In genomic region chr20:44521484-44522481, GRCh38 we compare ENCODE assay signal across 8 cellular contexts. TPM values are rescaled to one million over a fixed set of nuclear protein-coding genes. Genes with fewer than 3 reads are reported as not detected.
DNase-seq lines count a peak whose midpoint lies in the region; ATAC-seq and TF ChIP-seq lines count a peak whose summit lies in the region.

TSS of gene SERINC3 (minus strand) at chr20:44522070. CDS start at chr20:44521951, 119 bp downstream.

- TF ChIP-seq POLR2A in gastroesophageal sphincter (IDR thresholded peaks at IDR 0.05), result peak; percentile 72 to 79

- ATAC-seq in HG02571 (IDR thresholded peaks at IDR 0.05; ENCODE audit: unreplicated experiment), result peak; percentile 98
- peak; percentile 99 for ATAC-seq in gastroesophageal sphincter

- H2AFZ ChIP-seq in SK-N-SH (ENCODE audit: low read depth), result peak within 1 kb of the TSS; percentile 77

- CTCF ChIA-PET in SK-N-SH (lab: Yijun Ruan, JAX), result interaction anchor here (0.5 to 3.2 kb wide), 10 partner anchors 11 to 306 kb away, joined by 3 to 19 read pairs (median 4); partner anchors contain the start of gene TTPAL

- H3K9me2 ChIP-seq in SK-N-SH, result no peaks in the 10 kb centered on the region

- peaks cover 45% of the 10 kb centered on the region; the same call in 1 of the 2 replicates for H4K20me1 ChIP-seq in SK-N-SH (ENCODE audit: insufficient read depth)

- H3K27me3 ChIP-seq in GM06990 (replicated peaks; ENCODE audit: control insufficient read depth, insufficient read depth, low read length) (no peaks in the 10 kb centered on the region), SK-N-SH (ENCODE audit: insufficient read depth) (no peaks in the 10 kb centered on the region), gastroesophageal sphincter (no peaks in the 10 kb centered on the region)

- POLR2A ChIA-PET in SK-N-SH (lab: Yijun Ruan, JAX), result interaction anchor here (0.7 to 1.7 kb wide), 4 partner anchors 10 to 46 kb away, joined by 3 to 9 read pairs (median 4); partner anchors contain the start of gene TTPAL

- no peaks in the 10 kb centered on the region for H3F3A ChIP-seq in SK-N-SH (replicated peaks; ENCODE audit: insufficient read depth)

- H3K4me3 ChIP-seq in GM06990 (replicated peaks; ENCODE audit: low read depth, low read length), result peak within 1 kb of the TSS; percentile 98
- H3K4me3 ChIP-seq in SK-N-SH (ENCODE audit: low read depth in 2 of 2, low read length in 1 of 2), result peak within 1 kb of the TSS; percentile 90 to 94
- H3K4me3 ChIP-seq in gastroesophageal sphincter, result peak within 1 kb of the TSS; percentile 66 to 67

- peak; percentile 44 for TF ChIP-seq CTCF in GM06990 (IDR thresholded peaks at IDR 0.05; ENCODE audit: insufficient read depth, low read length, poor library complexity, severe bottlenecking)
- peak; percentile 48 for TF ChIP-seq CTCF in SK-N-SH (IDR thresholded peaks at IDR 0.05)
- TF ChIP-seq CTCF in gastroesophageal sphincter (IDR thresholded peaks at IDR 0.05), result peak in 1 of 4 experiments; percentile 7

- H3K27ac ChIP-seq in SK-N-SH (ENCODE audit: low read depth in 2 of 2, low read length in 1 of 2) (peak within 1 kb of the TSS; percentile 85 to 96), gastroesophageal sphincter (peak within 1 kb of the TSS; percentile 94 to 100 (median 96))

- TF ChIP-seq EP300 in SK-N-SH (IDR thresholded peaks at IDR 0.05; ENCODE audit: borderline replicate concordance in 1 of 2, low read depth in 1 of 2, low read length in 1 of 2), result no peak
- peak; percentile 34 for TF ChIP-seq EP300 in gastroesophageal sphincter (IDR thresholded peaks at IDR 0.05)

- peaks cover 51% of the 10 kb centered on the region for H3K79me2 ChIP-seq in SK-N-SH (ENCODE audit: insufficient read depth)

- peak within 1 kb of the TSS; percentile 99 for H3K9ac ChIP-seq in SK-N-SH

- H3K36me3 ChIP-seq in GM06990 (ENCODE audit: control insufficient read depth, insufficient read depth, low read length) (no peaks in the 10 kb centered on the region; the same call in none of the 2 replicates), SK-N-SH (replicated peaks in 1 of 2; ENCODE audit: control insufficient read depth in 1 of 2, insufficient read depth in 2 of 2, low read length in 1 of 2) (peaks cover 0 to 2% of the 10 kb centered on the region in 2 experiments), gastroesophageal sphincter (no peaks in the 10 kb centered on the region)

- H3K4me1 ChIP-seq in SK-N-SH (ENCODE audit: control insufficient read depth in 1 of 2, insufficient read depth in 2 of 2, low read depth in 1 of 2, low read length in 1 of 2), result peaks cover 4 to 11% of the 10 kb centered on the region in 2 experiments; a peak in 3 of 4 replicates
- H3K4me1 ChIP-seq in gastroesophageal sphincter, result peaks cover 4 to 51% (median 28%) of the 10 kb centered on the region in 3 donors

- peak; percentile 3; the same call in 1 of the 2 replicates for TF ChIP-seq RAD21 in SK-N-SH (IDR thresholded peaks at IDR 0.05; ENCODE audit: low read length)

- WGBS in SK-N-SH (ENCODE audit: low lambda C conversion rate), result under 1% methylated on average over 32 of the region's 49 CpGs
- WGBS in gastroesophageal sphincter (ENCODE audit: low coverage in 1 of 2), 2 donors, result 0 to 6% methylated on average over 5 to 7 of the region's 49 CpGs

- peak within 1 kb of the TSS; percentile 98 for H3K4me2 ChIP-seq in SK-N-SH

- peak; percentile 97 for DNase-seq in GM06990 (ENCODE audit: extremely low read depth, insufficient read length)
- DNase-seq in NCI-H1048 (lab: John Stamatoyannopoulos, UW), result peak; percentile 77
- peak; percentile 96 for DNase-seq in SK-N-SH
- DNase-seq in activated naive CD4-positive, alpha-beta T cell treated with anti-CD3 and anti-CD28 coated beads, Interleukin-2, amount 50 U/mL, for 16 hours, result peak; percentile 97
- peak; percentile 81 for DNase-seq in non-pigmented ciliary epithelial cell (ENCODE audit: low read depth)
- DNase-seq in superior temporal gyrus (ENCODE audit: extremely low spot score), result peak; percentile 97

- H3K9me3 ChIP-seq in SK-N-SH (no peaks in the 10 kb centered on the region), gastroesophageal sphincter (no peaks in the 10 kb centered on the region)

TF ChIP-seq in SK-N-SH, 30 proteins besides CTCF, POLR2A, EP300 and RAD21:
- TF ChIP-seq FOSL2 (IDR thresholded peaks at IDR 0.05; ENCODE audit: borderline replicate concordance, low read depth) (peak; percentile 1; the same call in 1 of the 2 replicates), YY1 (IDR thresholded peaks at IDR 0.05; ENCODE audit: low read depth) (peak; percentile 83), ELF1 (IDR thresholded peaks at IDR 0.05) (peak; percentile 68; the same call in 1 of the 2 replicates), RCOR1 (IDR thresholded peaks at IDR 0.05; ENCODE audit: low read length) (0 out of 2 replicates have a peak, but pooled peaks have one; percentile 7), FOXJ3 (CRISPR knock-in tag; IDR thresholded peaks at IDR 0.05) (0 out of 2 replicates have a peak, but pooled peaks have one; percentile 34), TEAD4 (IDR thresholded peaks at IDR 0.05; ENCODE audit: borderline replicate concordance, insufficient read depth) (no peak), CHD2 (IDR thresholded peaks at IDR 0.05; ENCODE audit: low read length, partially characterized antibody) (peak; percentile 22), MXI1 (IDR thresholded peaks at IDR 0.05; ENCODE audit: low read depth, low read length) (peak; percentile 89), TCF12 (IDR thresholded peaks at IDR 0.05) (no peak), SMC3 (IDR thresholded peaks at IDR 0.05; ENCODE audit: low read depth, low read length) (no peak), PBX3 (IDR thresholded peaks at IDR 0.05) (peak; percentile 20; the same call in 1 of the 2 replicates), TAF1 (IDR thresholded peaks at IDR 0.05; ENCODE audit: borderline replicate concordance, low read depth, low read length) (no peak), POLR2AphosphoS5 (IDR thresholded peaks at IDR 0.05; ENCODE audit: low read depth, low read length) (peak; percentile 70), FOXM1 (IDR thresholded peaks at IDR 0.05; ENCODE audit: low read depth) (no peak), GABPA (IDR thresholded peaks at IDR 0.05; ENCODE audit: low read depth) (peak; percentile 67), SIN3A (IDR thresholded peaks at IDR 0.05; ENCODE audit: borderline replicate concordance, low read depth, low read length) (peak; percentile 52), RFX5 (IDR thresholded peaks at IDR 0.05; ENCODE audit: low read length) (peak; percentile 54; the same call in 1 of the 2 replicates)
- TF ChIP-seq, protein P1, sequence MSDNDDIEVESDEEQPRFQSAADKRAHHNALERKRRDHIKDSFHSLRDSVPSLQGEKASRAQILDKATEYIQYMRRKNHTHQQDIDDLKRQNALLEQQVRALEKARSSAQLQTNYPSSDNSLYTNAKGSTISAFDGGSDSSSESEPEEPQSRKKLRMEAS (IDR thresholded peaks at IDR 0.05; ENCODE audit: low read depth), result peak; percentile 49; the same call in 1 of the 2 replicates

RNA-seq across cellular contexts. Expression of gene SERINC3, which starts in this region (rescaled TPM):
- 105 and 173 TPM in 2 replicates for polyA plus RNA-seq in SK-N-SH (2012; rRNA removed)
- polyA plus RNA-seq in SK-N-SH (2012; cell fraction: cytosol; rRNA removed), result 101 and 124 TPM in 2 replicates
- 71.6 and 109 TPM in 2 replicates for polyA plus RNA-seq in SK-N-SH (2012; cell fraction: nucleus; rRNA removed)
- 100 to 1,000 TPM; 119 to 140 (median 131) TPM for total RNA-seq in gastroesophageal sphincter

Comparison
In these comparisons a context has a peak if more than half of its experiments do, and no peak if none do; other contexts are left out.
1. Peak in every context shown above with its lines: DNase-seq, ATAC-seq, H3K4me3 ChIP-seq and H3K27ac ChIP-seq.